Comparison of ENCODE assay signal across 1 cellular context in genomic region chr5:176545737-176546509, GRCh38.
TF ChIP-seq lines count a peak whose summit lies in the region.

No MANE protein-coding gene starts in this region.

TF ChIP-seq in H1, 55 proteins besides CTCF, POLR2A, EP300 and RAD21:
- TF ChIP-seq HDAC2 (IDR thresholded peaks at IDR 0.05; ENCODE audit: borderline replicate concordance in 1 of 2, low read depth in 2 of 2, low read length in 2 of 2) (no peak), USF2 (IDR thresholded peaks at IDR 0.05; ENCODE audit: low read length) (no peak), CTBP2 (IDR thresholded peaks at IDR 0.05; ENCODE audit: borderline replicate concordance, insufficient read depth, insufficient read length, low read length) (no peak), SP4 (IDR thresholded peaks at IDR 0.05; ENCODE audit: low read length) (no peak), TBP (IDR thresholded peaks at IDR 0.05; ENCODE audit: low read depth, low read length) (no peak), SIX5 (IDR thresholded peaks at IDR 0.05; ENCODE audit: low read depth, low read length) (no peak), BRCA1 (IDR thresholded peaks at IDR 0.05; ENCODE audit: low read depth, low read length) (no peak), POLR2AphosphoS5 (IDR thresholded peaks at IDR 0.05; ENCODE audit: low read depth, low read length) (no peak), TAF1 (IDR thresholded peaks at IDR 0.05; ENCODE audit: low read depth, low read length) (no peak), BCL11A (IDR thresholded peaks at IDR 0.05; ENCODE audit: low read depth in 2 of 2, low read length in 2 of 2) (no peak), NANOG (IDR thresholded peaks at IDR 0.05; ENCODE audit: insufficient read depth, low read depth, low read length, poor library complexity, severe bottlenecking) (no peak), SIN3A (conservative IDR thresholded peaks at IDR 0.05 in 1 of 2, IDR thresholded peaks at IDR 0.05 in 1 of 2; ENCODE audit: low read depth in 1 of 2, low read length in 2 of 2) (no peak), ATF2 (IDR thresholded peaks at IDR 0.05; ENCODE audit: low read length) (no peak), KDM5A (IDR thresholded peaks at IDR 0.05; ENCODE audit: low read length) (no peak), BACH1 (IDR thresholded peaks at IDR 0.05; ENCODE audit: low read length) (no peak), SUZ12 (IDR thresholded peaks at IDR 0.05; ENCODE audit: low read length) (no peak), EZH2 (IDR thresholded peaks at IDR 0.05; ENCODE audit: low read depth, low read length, severe bottlenecking) (no peak), RXRA (IDR thresholded peaks at IDR 0.05; ENCODE audit: insufficient read depth, low read depth, low read length) (no peak), NRF1 (IDR thresholded peaks at IDR 0.05; ENCODE audit: low read depth, low read length) (no peak), HDAC6 (IDR thresholded peaks at IDR 0.05; ENCODE audit: low read depth, low read length) (no peak)
